8 cellular contexts compared by ENCODE assay signal in genomic region chr2:96554293-96555145, GRCh38. TPM values are rescaled to one million over a fixed set of nuclear protein-coding genes. Genes with fewer than 3 reads are reported as not detected.
DNase-seq lines count a peak whose midpoint lies in the region; ATAC-seq and TF ChIP-seq lines count a peak whose summit lies in the region.

No MANE protein-coding gene starts in this region.

- H3K36me3 ChIP-seq in H7 (replicated peaks; ENCODE audit: control insufficient read depth, insufficient read depth, low read length) (no peaks in the 10 kb centered on the region), endodermal cell (ENCODE audit: control insufficient read depth, insufficient read depth, low read length) (no peaks in the 10 kb centered on the region)

- no peak overlapping the region for H3K9ac ChIP-seq in endodermal cell (ENCODE audit: extremely low read depth, low read length, poor library complexity, severe bottlenecking)

- no peaks in the 10 kb centered on the region for H3K4me1 ChIP-seq in endodermal cell (ENCODE audit: control insufficient read depth, insufficient read depth, low read length)

- CTCF ChIA-PET in Calu3 (lab: Charles Lee), result interaction anchor here (0.6 to 1.4 kb wide), 6 partner anchors 10 to 214 kb away, joined by 3 to 5 read pairs (median 3); no protein-coding TSS in a partner anchor

- TF ChIP-seq CTCF in Calu3 (IDR thresholded peaks at IDR 0.05; ENCODE audit: unreplicated experiment), result peak; percentile 78
- TF ChIP-seq CTCF in endodermal cell (conservative IDR thresholded peaks at IDR 0.05), result peak; percentile 97

- H3K27me3 Mint-ChIP-seq in Calu3 (ENCODE audit: unreplicated experiment) (no peaks in the 10 kb centered on the region), endodermal cell (ENCODE audit: insufficient read depth) (peaks cover 5% of the 10 kb centered on the region)
- peaks cover 7% of the 10 kb centered on the region for H3K27me3 Mint-ChIP-seq in stimulated activated naive CD8-positive, alpha-beta T cell treated with anti-CD3 and anti-CD28 coated beads, Interleukin-15, amount 100 ng/mL, for 72 hours

- DNase-seq in Calu3 (peak; percentile 49), H7 (peak; percentile 94), NCI-H526 treated with DMSO at 0.1 percent for 48 hours (lab: John Stamatoyannopoulos, UW) (peak; percentile 47), endodermal cell (peak; percentile 89), middle frontal gyrus (ENCODE audit: extremely low spot score, low spot score) (peak; percentile 16), mesenteric fat pad (ENCODE audit: low spot score) (no peak)
- peak; percentile 90 for DNase-seq in activated CD8-positive, alpha-beta memory T cell treated with anti-CD3 and anti-CD28 coated beads for 24 hours
- peak; percentile 79 to 80 for DNase-seq in stimulated activated naive CD8-positive, alpha-beta T cell treated with anti-CD3 and anti-CD28 coated beads, Interleukin-15, amount 100 ng/mL, for 72 hours

- intact Hi-C loops in Calu3 (cut with micrococcal nuclease; ENCODE audit: unreplicated experiment), result loop anchor here (10.0 kb wide), 1 partner anchor 260 kb away; the partner anchor contains the start of gene CNNM3

- no peak overlapping the region for H3K27ac ChIP-seq in endodermal cell (ENCODE audit: low read depth, low read length)

- H3K36me3 Mint-ChIP-seq in Calu3 (ENCODE audit: insufficient read depth, unreplicated experiment), result peaks cover 36% of the 10 kb centered on the region
- peaks cover 1% of the 10 kb centered on the region for H3K36me3 Mint-ChIP-seq in endodermal cell (ENCODE audit: low read depth)

- H3K27ac Mint-ChIP-seq in Calu3 (ENCODE audit: unreplicated experiment), result peak overlapping the region; percentile 82
- peak overlapping the region; percentile 76 for H3K27ac Mint-ChIP-seq in endodermal cell
- peak overlapping the region in 1 of 2 donors; percentile 90 for H3K27ac Mint-ChIP-seq in stimulated activated naive CD8-positive, alpha-beta T cell treated with anti-CD3 and anti-CD28 coated beads, Interleukin-15, amount 100 ng/mL, for 72 hours

- no peaks in the 10 kb centered on the region for H3K9me3 ChIP-seq in endodermal cell (ENCODE audit: control insufficient read depth, low read length)

- H3K9me3 Mint-ChIP-seq in Calu3 (ENCODE audit: low read depth, unreplicated experiment) (peaks cover 7% of the 10 kb centered on the region), endodermal cell (no peaks in the 10 kb centered on the region)
- peaks cover 0 to 8% of the 10 kb centered on the region in 2 donors for H3K9me3 Mint-ChIP-seq in stimulated activated naive CD8-positive, alpha-beta T cell treated with anti-CD3 and anti-CD28 coated beads, Interleukin-15, amount 100 ng/mL, for 72 hours

- WGBS in endodermal cell (ENCODE audit: insufficient coverage in 1 of 2, insufficient read length in 1 of 2), 2 experiments, result 55 to 64% methylated on average over 24 to 35 of the region's 35 CpGs

- no peak overlapping the region for H3K4me3 ChIP-seq in H7 (ENCODE audit: insufficient read depth, low read depth, low read length)
- H3K4me3 ChIP-seq in endodermal cell (ENCODE audit: low read length), result no peak overlapping the region

- H3K4me3 Mint-ChIP-seq in Calu3 (ENCODE audit: low read depth, unreplicated experiment) (no peak overlapping the region), endodermal cell (no peak overlapping the region)
- peak overlapping the region; percentile 13 to 50 for H3K4me3 Mint-ChIP-seq in stimulated activated naive CD8-positive, alpha-beta T cell treated with anti-CD3 and anti-CD28 coated beads, Interleukin-15, amount 100 ng/mL, for 72 hours

- H3K4me1 Mint-ChIP-seq in Calu3 (ENCODE audit: low read depth, unreplicated experiment), result peaks cover 34% of the 10 kb centered on the region
- peaks cover 6% of the 10 kb centered on the region for H3K4me1 Mint-ChIP-seq in endodermal cell
- peaks cover 36% of the 10 kb centered on the region for H3K4me1 Mint-ChIP-seq in stimulated activated naive CD8-positive, alpha-beta T cell treated with anti-CD3 and anti-CD28 coated beads, Interleukin-15, amount 100 ng/mL, for 72 hours

- peak; percentile 57 for ATAC-seq in stimulated activated naive CD8-positive, alpha-beta T cell treated with anti-CD3 and anti-CD28 coated beads, Interleukin-15, amount 100 ng/mL, for 72 hours

- BruUV-seq in Calu3 (replicated peaks; lab: Mats Ljungman, UMichigan), result no TSS peak

- no peaks in the 10 kb centered on the region for H3K27me3 ChIP-seq in H7 (ENCODE audit: control insufficient read depth, insufficient read depth, low read length)
- no peaks in the 10 kb centered on the region for H3K27me3 ChIP-seq in endodermal cell (ENCODE audit: control insufficient read depth, insufficient read depth, low read length, poor library complexity, severe bottlenecking)

RNA-seq across cellular contexts. Expression of gene ARID5A, which starts 18.0 kb away (rescaled TPM):
- total RNA-seq in Calu3 (2022) (9.3 and 11.7 TPM in 2 replicates), endodermal cell (1 to 10 TPM; 1.8 to 3.5 TPM), mesenteric fat pad (50.9 TPM)
- 20.7 and 26.7 TPM in 2 replicates for total RNA-seq in H7 (2014; rRNA removed; shearing (Covaris generic))
- 6.4 TPM for polyA plus RNA-seq in endodermal cell (2013, experiment 1 of 2)
- 6.9 TPM for polyA plus RNA-seq in endodermal cell (2013, experiment 2 of 2)

RNA-seq across cellular contexts. Expression of gene NEURL3, which starts 49.4 kb away (rescaled TPM):
- 18.5 and 19.7 TPM in 2 replicates for total RNA-seq in Calu3 (2022)
- total RNA-seq in H7 (2014; rRNA removed; shearing (Covaris generic)), result 0.10 TPM in 1 of 2 replicates, not detected in the other
- not detected for total RNA-seq in endodermal cell
- not detected for polyA plus RNA-seq in endodermal cell (2013, experiment 1 of 2)
- not detected for polyA plus RNA-seq in endodermal cell (2013, experiment 2 of 2)
- not detected for total RNA-seq in mesenteric fat pad

Comparison
In these comparisons a context has a peak if more than half of its experiments do, and no peak if none do; other contexts are left out.
1. H3K4me3 Mint-ChIP-seq: peak in stimulated activated naive CD8-positive, alpha-beta T cell treated with anti-CD3 and anti-CD28 coated beads, Interleukin-15, amount 100 ng/mL, for 72 hours (2 of 2); none in Calu3 (single experiment) and endodermal cell (single experiment).
2. RNA of gene NEURL3, which starts 49.4 kb away (total RNA-seq): 18.5 to 19.7 TPM in Calu3; 0.10 TPM in H7, not detected in mesenteric fat pad (single experiment) and not detected in endodermal cell; every median in the first group is over 10 times any median in the second.